23 cellular contexts compared by ENCODE assay signal in genomic region chr1:36994863-36995262, GRCh38. TPM values are rescaled to one million over a fixed set of nuclear protein-coding genes. Genes with fewer than 3 reads are reported as not detected.
"Had no signal": no experiment of that assay in that cellular context is flagged by ENCODE, and none has a peak within 500 bp of the region (broad histone marks: within the 10 kb centered on the region; RNA-seq: fewer than 3 reads in every experiment).

No MANE protein-coding gene starts in this region.

- H3K27ac Mint-ChIP-seq: effector memory CD8-positive, alpha-beta T cell; naive thymus-derived CD4-positive, alpha-beta T cell; nephron progenitor cell had no signal

- FAIRE-seq: islet of Langerhans, small intestine had no signal

- H3K36me3 ChIP-seq: esophagus squamous epithelium, neutrophil, stomach, thoracic aorta, transverse colon had no signal

- H3K4me3 ChIP-seq: esophagus squamous epithelium, hepatocyte, stomach, thoracic aorta, transverse colon had no signal

- H3K4me1 Mint-ChIP-seq: naive thymus-derived CD4-positive, alpha-beta T cell had no signal

- H3K4me2 ChIP-seq: hepatocyte had no signal

- H2AFZ ChIP-seq: hepatocyte had no signal

- H3K4me1 ChIP-seq: stomach, transverse colon had no signal

- H3K9me3 ChIP-seq: esophagus squamous epithelium, neutrophil, stomach, thoracic aorta, transverse colon had no signal

- H3K9me3 Mint-ChIP-seq: effector memory CD8-positive, alpha-beta T cell; nephron progenitor cell had no signal

- H3K36me3 Mint-ChIP-seq: naive thymus-derived CD4-positive, alpha-beta T cell had no signal

- ATAC-seq: effector memory CD8-positive, alpha-beta T cell; left lobe of liver; naive thymus-derived CD4-positive, alpha-beta T cell had no signal

- H3K27ac ChIP-seq: esophagus squamous epithelium, hepatocyte, neutrophil, stomach, thoracic aorta, transverse colon had no signal

- H3K79me2 ChIP-seq: hepatocyte had no signal

- DNase-seq: effector memory CD8-positive, alpha-beta T cell; esophagus squamous epithelium; foreskin fibroblast; head of caudate nucleus; kidney glomerular epithelial cell; mammary epithelial cell; naive thymus-derived CD4-positive, alpha-beta T cell; nephron progenitor cell; small intestine; stimulated activated CD4-positive, alpha-beta T cell treated with anti-CD3 and anti-CD28 coated beads, Interleukin-12 subunit alpha, Interleukin-12 subunit beta, amount 100 ng/mL, for 4 hours; stimulated activated naive CD4-positive, alpha-beta T cell; stomach; substantia nigra; transverse colon had no signal

- H3K27me3 ChIP-seq: hepatocyte, neutrophil, transverse colon had no signal

- H3K4me3 Mint-ChIP-seq: effector memory CD8-positive, alpha-beta T cell; naive thymus-derived CD4-positive, alpha-beta T cell; nephron progenitor cell had no signal

RNA-seq across cellular contexts. Expression of gene GRIK3, which starts 39.5 kb away (rescaled TPM):
- total RNA-seq: epithelial cell of proximal tubule; mammary epithelial cell; mesenteric fat pad; naive thymus-derived CD4-positive, alpha-beta T cell; osteoblast; pulmonary artery endothelial cell had no signal
- polyA plus RNA-seq: hepatocyte; mammary epithelial cell; naive thymus-derived CD4-positive, alpha-beta T cell had no signal
